In genomic region chr15:50377867-50378751, GRCh38 we compare ENCODE assay signal across 8 cellular contexts. TPM values are rescaled to one million over a fixed set of nuclear protein-coding genes. Genes with fewer than 3 reads are reported as not detected.
DNase-seq lines count a peak whose midpoint lies in the region; ATAC-seq and TF ChIP-seq lines count a peak whose summit lies in the region.

No MANE protein-coding gene starts in this region.

- peaks cover 10% of the 10 kb centered on the region for H3K4me1 ChIP-seq in adipocyte (ENCODE audit: control insufficient read depth, insufficient read depth, low read length)

- ATAC-seq in GM19468 (IDR thresholded peaks at IDR 0.05; ENCODE audit: extremely low read depth, unreplicated experiment), result peak; percentile 98
- peak; percentile 98 for ATAC-seq in HG03196 (IDR thresholded peaks at IDR 0.05; ENCODE audit: unreplicated experiment)

- H3K9me3 ChIP-seq in adipocyte (ENCODE audit: control insufficient read depth, low read length), result no peaks in the 10 kb centered on the region

- no peak overlapping the region for H3K4me3 ChIP-seq in adipocyte (ENCODE audit: low read length)

- H3K27me3 ChIP-seq in adipocyte (replicated peaks; ENCODE audit: control insufficient read depth, insufficient read depth, low read length), result no peaks in the 10 kb centered on the region

- no peaks in the 10 kb centered on the region for H3K36me3 ChIP-seq in adipocyte (ENCODE audit: control insufficient read depth, insufficient read depth, low read length, severe bottlenecking)

- DNase-seq in GM13976 (ENCODE audit: low spot score) (peak; percentile 82), adipocyte (ENCODE audit: low read depth) (peak; percentile 44), NCI-H2227 treated with DMSO at 0.1 percent for 48 hours (lab: John Stamatoyannopoulos, UW) (no peak), occipital lobe (lab: John Stamatoyannopoulos, UW) (no peak)
- no peak for DNase-seq in activated CD4-positive, alpha-beta T cell treated with anti-CD3 and anti-CD28 coated beads, Interleukin-2, amount 50 U/mL, for 48 hours
- DNase-seq in stimulated activated CD8-positive, alpha-beta memory T cell treated with anti-CD3 and anti-CD28 coated beads, Interleukin-4, amount 100 ng/mL, for 48 hours, result no peak

- in situ Hi-C loops in GM13976 (cut with MboI; ENCODE audit: low sequenced_read_pairs, unreplicated experiment), result no loop called here

- TF ChIP-seq CTCF in GM13976 (IDR thresholded peaks at IDR 0.05; ENCODE audit: borderline replicate concordance, control extremely low read depth, extremely low read depth, insufficient read depth, missing control alignments), result no peak

- peak overlapping the region; percentile 54 for H3K9ac ChIP-seq in adipocyte (ENCODE audit: low read length)

RNA-seq across cellular contexts. Expression of gene GABPB1, which starts 23.1 kb away (rescaled TPM):
- 58.2 TPM for total RNA-seq in occipital lobe

RNA-seq across cellular contexts. Expression of gene USP8, which starts 46.1 kb away (rescaled TPM):
- total RNA-seq in occipital lobe, result 30.3 TPM

Comparison
In these comparisons a context has a peak if more than half of its experiments do, and no peak if none do; other contexts are left out.
1. DNase-seq: peak in GM13976 (single experiment) and adipocyte (single experiment); none in NCI-H2227 treated with DMSO at 0.1 percent for 48 hours (single experiment), activated CD4-positive, alpha-beta T cell treated with anti-CD3 and anti-CD28 coated beads, Interleukin-2, amount 50 U/mL, for 48 hours (0 of 2), occipital lobe (single experiment) and stimulated activated CD8-positive, alpha-beta memory T cell treated with anti-CD3 and anti-CD28 coated beads, Interleukin-4, amount 100 ng/mL, for 48 hours (single experiment).